ENCODE assay signal across 10 cellular contexts in the genomic region with DNA sequence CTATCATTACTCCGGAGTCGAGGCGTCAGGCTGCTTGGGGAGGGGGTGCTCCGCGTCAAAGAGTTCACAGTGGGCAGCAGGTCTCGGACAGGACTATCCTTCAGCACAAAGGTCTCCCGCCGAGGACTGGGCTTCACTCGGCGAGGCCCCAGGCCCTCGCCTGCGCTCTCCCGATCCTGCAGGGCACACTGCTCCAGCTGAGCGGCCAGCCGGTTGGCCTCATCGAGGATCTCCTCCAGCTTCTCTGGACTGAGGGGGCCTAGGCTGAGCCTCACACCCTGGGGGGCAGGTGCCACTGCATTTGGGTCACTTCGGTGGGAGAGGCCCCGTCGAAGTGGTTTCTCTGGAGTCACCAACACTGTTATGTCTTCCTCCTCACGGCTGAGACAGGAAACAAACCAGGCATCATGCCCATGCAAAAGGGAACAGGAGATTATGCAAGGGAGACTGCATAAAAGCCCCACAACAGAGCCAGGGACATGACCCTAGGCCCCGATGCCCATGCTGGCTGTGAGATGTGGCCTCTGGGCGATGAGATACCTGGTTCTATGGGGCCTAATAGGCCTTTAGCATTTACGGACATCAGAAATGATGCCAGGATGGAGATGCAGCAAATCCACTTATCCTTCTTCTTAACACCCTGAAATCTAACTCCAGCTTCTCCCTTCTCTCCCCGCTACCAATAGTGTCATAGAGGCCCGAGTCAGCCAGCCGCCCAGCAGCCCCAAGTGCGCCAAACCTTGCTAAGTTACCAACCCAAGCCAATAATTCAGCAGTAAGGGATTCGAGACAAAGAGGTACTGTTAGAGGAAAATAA. TPM values are rescaled to one million over a fixed set of nuclear protein-coding genes. Genes with fewer than 3 reads are reported as not detected.
DNase-seq lines count a peak whose midpoint lies in the region; ATAC-seq, FAIRE-seq and TF ChIP-seq lines count a peak whose summit lies in the region.
"Had no signal": no experiment of that assay in that cellular context is flagged by ENCODE, and none has a peak within 500 bp of the region (broad histone marks: within the 10 kb centered on the region; RNA-seq: fewer than 3 reads in every experiment).

No MANE protein-coding gene starts in this region.

- no peak for DNase-seq in activated naive CD4-positive, alpha-beta T cell treated with anti-CD3 and anti-CD28 coated beads, Interleukin-2, amount 10 ng/mL, durations not matched to agents 7 days and 5 days
- DNase-seq in activated naive CD4-positive, alpha-beta T cell treated with Interleukin-2 at 50 U/mL for 16 hours: no peak
- no peak for DNase-seq in activated CD8-positive, alpha-beta T cell treated with anti-CD3 and anti-CD28 coated beads for 36 hours
- DNase-seq in tibial artery (no peak), H4 (ENCODE audit: low spot score) (no peak), pancreas (no peak)

- intact Hi-C loops in activated CD8-positive, alpha-beta T cell treated with anti-CD3 and anti-CD28 coated beads for 36 hours (cut with micrococcal nuclease): no loop called here
- intact Hi-C loops in tibial artery (cut with DNase I; ENCODE audit: low total_unique reads): loop anchor here (10.0 kb wide), 2 partner anchors 73 to 1127 kb away; no protein-coding TSS in a partner anchor
- intact Hi-C loops in pancreas (cut with DNase I): no loop called here

- H3K27ac ChIP-seq in tibial artery: peak overlapping the region in 1 of 2 donors; percentile 87
- no peak overlapping the region for H3K27ac ChIP-seq in pancreas

- H3K27me3 ChIP-seq in iPS-15b (ENCODE audit: control insufficient read depth, insufficient read depth, low read length) (no peaks in the 10 kb centered on the region), tibial artery (no peaks in the 10 kb centered on the region), pancreas (no peaks in the 10 kb centered on the region)
- H3K27me3 ChIP-seq: adrenal gland, uterus had no signal

- TF ChIP-seq CTCF in activated CD8-positive, alpha-beta T cell treated with anti-CD3 and anti-CD28 coated beads for 36 hours (IDR thresholded peaks at IDR 0.05): no peak
- TF ChIP-seq CTCF in tibial artery (IDR thresholded peaks at IDR 0.05) (no peak), pancreas (IDR thresholded peaks at IDR 0.05) (no peak)

- peaks cover 6% of the 10 kb centered on the region for H3K36me3 ChIP-seq in iPS-15b (ENCODE audit: control insufficient read depth, insufficient read depth, low read length)
- no peaks in the 10 kb centered on the region for H3K36me3 ChIP-seq in tibial artery
- H3K36me3 ChIP-seq in pancreas: no peaks in the 10 kb centered on the region
- H3K36me3 ChIP-seq: adrenal gland, uterus had no signal

- H3K9me3 Mint-ChIP-seq in activated naive CD4-positive, alpha-beta T cell treated with anti-CD3 and anti-CD28 coated beads, Interleukin-2, amount 10 ng/mL, durations not matched to agents 7 days and 5 days: no peaks in the 10 kb centered on the region
- H3K9me3 Mint-ChIP-seq in activated CD8-positive, alpha-beta T cell treated with anti-CD3 and anti-CD28 coated beads for 36 hours: no peaks in the 10 kb centered on the region

- H3K4me1 ChIP-seq in iPS-15b (ENCODE audit: control insufficient read depth, insufficient read depth, low read length) (peaks cover 20% of the 10 kb centered on the region), tibial artery (peaks cover 0 to 27% (median 23%) of the 10 kb centered on the region in 4 donors), pancreas (peaks cover 0 to 11% (median 0%) of the 10 kb centered on the region in 3 donors)

- peak overlapping the region; percentile 98 for H3K4me3 Mint-ChIP-seq in activated naive CD4-positive, alpha-beta T cell treated with anti-CD3 and anti-CD28 coated beads, Interleukin-2, amount 10 ng/mL, durations not matched to agents 7 days and 5 days
- peak overlapping the region; percentile 79 for H3K4me3 Mint-ChIP-seq in activated CD8-positive, alpha-beta T cell treated with anti-CD3 and anti-CD28 coated beads for 36 hours

- peak overlapping the region; percentile 88 for H3K9ac ChIP-seq in iPS-15b (ENCODE audit: low read depth, low read length)

- H3K4me3 ChIP-seq in iPS-15b (ENCODE audit: low read depth, low read length) (peak overlapping the region; percentile 100), tibial artery (peak overlapping the region; percentile 54 to 59), pancreas (peak overlapping the region in 2 of 4 donors; percentile 33 to 70)

- no peak overlapping the region for H3K27ac Mint-ChIP-seq in activated naive CD4-positive, alpha-beta T cell treated with anti-CD3 and anti-CD28 coated beads, Interleukin-2, amount 10 ng/mL, durations not matched to agents 7 days and 5 days
- H3K27ac Mint-ChIP-seq in activated CD8-positive, alpha-beta T cell treated with anti-CD3 and anti-CD28 coated beads for 36 hours: no peak overlapping the region

- ATAC-seq in activated CD8-positive, alpha-beta T cell treated with anti-CD3 and anti-CD28 coated beads for 36 hours: no peak
- ATAC-seq in HG03135 (IDR thresholded peaks at IDR 0.05; ENCODE audit: unreplicated experiment): no peak
- ATAC-seq in pancreas: no peak

- peaks cover 43% of the 10 kb centered on the region for H3K4me1 Mint-ChIP-seq in activated naive CD4-positive, alpha-beta T cell treated with anti-CD3 and anti-CD28 coated beads, Interleukin-2, amount 10 ng/mL, durations not matched to agents 7 days and 5 days
- peaks cover 15% of the 10 kb centered on the region for H3K4me1 Mint-ChIP-seq in activated CD8-positive, alpha-beta T cell treated with anti-CD3 and anti-CD28 coated beads for 36 hours (ENCODE audit: low read depth)

- POLR2A ChIA-PET in activated CD8-positive, alpha-beta T cell treated with anti-CD3 and anti-CD28 coated beads for 36 hours (lab: Charles Lee): interaction anchor here (1.1 kb wide), 2 partner anchors 116 to 181 kb away, joined by 3 to 5 read pairs; partner anchors contain the start of gene SORT1

- FAIRE-seq in pancreas (lab: Jason Lieb, UNC): no peak

- H3K9me3 ChIP-seq in iPS-15b (ENCODE audit: control insufficient read depth, insufficient read depth, low read length) (no peaks in the 10 kb centered on the region), tibial artery (no peaks in the 10 kb centered on the region), pancreas (no peaks in the 10 kb centered on the region)
- H3K9me3 ChIP-seq: adrenal gland, uterus had no signal

- peaks cover 5% of the 10 kb centered on the region for H3K27me3 Mint-ChIP-seq in activated naive CD4-positive, alpha-beta T cell treated with anti-CD3 and anti-CD28 coated beads, Interleukin-2, amount 10 ng/mL, durations not matched to agents 7 days and 5 days
- H3K27me3 Mint-ChIP-seq in activated CD8-positive, alpha-beta T cell treated with anti-CD3 and anti-CD28 coated beads for 36 hours: no peaks in the 10 kb centered on the region

- peaks cover 11% of the 10 kb centered on the region for H3K36me3 Mint-ChIP-seq in activated naive CD4-positive, alpha-beta T cell treated with anti-CD3 and anti-CD28 coated beads, Interleukin-2, amount 10 ng/mL, durations not matched to agents 7 days and 5 days
- H3K36me3 Mint-ChIP-seq in activated CD8-positive, alpha-beta T cell treated with anti-CD3 and anti-CD28 coated beads for 36 hours (ENCODE audit: low read depth): no peaks in the 10 kb centered on the region

- CTCF ChIA-PET in activated naive CD4-positive, alpha-beta T cell treated with anti-CD3 and anti-CD28 coated beads, Interleukin-2, amount 10 ng/mL, durations not matched to agents 7 days and 5 days (lab: Charles Lee): interaction anchor here (0.9 to 3.3 kb wide), 5 partner anchors 22 to 251 kb away, joined by 3 to 41 read pairs (median 3); partner anchors contain the start of gene SORT1
- CTCF ChIA-PET in activated CD8-positive, alpha-beta T cell treated with anti-CD3 and anti-CD28 coated beads for 36 hours (lab: Charles Lee): interaction anchor here (1.0 to 3.3 kb wide), 8 partner anchors 23 to 212 kb away, joined by 3 to 52 read pairs (median 5); partner anchors contain the start of genes CYB561D1 and SORT1

- 72 to 73% methylated on average over 28 of the region's 28 CpGs for WGBS in pancreas, 2 donors

RNA-seq across cellular contexts. Expression of gene PSRC1, which starts 1.1 kb away (rescaled TPM):
- 10 to 100 TPM; 12.9 to 14.0 TPM for total RNA-seq in activated CD8-positive, alpha-beta T cell treated with anti-CD3 and anti-CD28 coated beads for 36 hours
- total RNA-seq in H4 (2014; rRNA removed; shearing (Covaris generic)): 24.5 and 39.4 TPM in 2 replicates
- total RNA-seq in pancreas: 1 to 10 TPM in 2 of 6 donors, under 1 TPM in 4; 0.08 to 3.0 (median 0.78) TPM
- 1 to 10 TPM; 2.2 to 5.4 TPM for polyA plus RNA-seq in pancreas

RNA-seq across cellular contexts. Expression of gene MYBPHL, which starts 24.9 kb away (rescaled TPM):
- not detected for total RNA-seq in activated CD8-positive, alpha-beta T cell treated with anti-CD3 and anti-CD28 coated beads for 36 hours
- total RNA-seq in H4 (2014; rRNA removed; shearing (Covaris generic)): not detected in 2 replicates
- total RNA-seq in pancreas: under 1 TPM in 2 of 6 donors, not detected in 4; 0.26 to 0.28 TPM
- 1 to 10 TPM in 1 of 2 donors, under 1 TPM in 1; 0.27 to 1.1 TPM for polyA plus RNA-seq in pancreas

RNA-seq across cellular contexts. Expression of gene CELSR2, which starts 32.5 kb away (rescaled TPM):
- 1 to 10 TPM; 2.7 to 3.1 TPM for total RNA-seq in activated CD8-positive, alpha-beta T cell treated with anti-CD3 and anti-CD28 coated beads for 36 hours
- 1.7 and 1.9 TPM in 2 replicates for total RNA-seq in H4 (2014; rRNA removed; shearing (Covaris generic))
- 1 to 10 TPM; 4.0 to 8.5 (median 4.7) TPM for total RNA-seq in pancreas
- polyA plus RNA-seq in pancreas: 1 to 10 TPM; 5.6 to 6.8 TPM
